2 cellular contexts compared by ENCODE assay signal in genomic region chr7:78395298-78396120, GRCh38.
TF ChIP-seq lines count a peak whose summit lies in the region.

No MANE protein-coding gene starts in this region.

TF ChIP-seq in GM23338, 12 proteins besides CTCF, POLR2A, EP300 and RAD21:
- TF ChIP-seq ZNF462 (CRISPR knock-in tag; IDR thresholded peaks at IDR 0.05) (peak; percentile 60; the same call in 1 of the 2 replicates), EZH2phosphoT487 (IDR thresholded peaks at IDR 0.05; ENCODE audit: unreplicated experiment) (no peak), ZNF331 (CRISPR knock-in tag; IDR thresholded peaks at IDR 0.05; ENCODE audit: low read depth) (no peak)
TF ChIP-seq in GM23338: peak in this region for 1.

TF ChIP-seq in SK-N-SH treated with all-trans-retinoic acid at 6 μM for 48 hours, 23 proteins besides CTCF, POLR2A, EP300 and RAD21 (continued from another document):
- TF ChIP-seq CREB5 (CRISPR knock-in tag; IDR thresholded peaks at IDR 0.05; ENCODE audit: low read depth) = peak; percentile 19; the same call in 1 of the 2 replicates
- no peak for TF ChIP-seq PATZ1 (CRISPR knock-in tag; IDR thresholded peaks at IDR 0.05; ENCODE audit: borderline replicate concordance)
- no peak for TF ChIP-seq GLIS3 (CRISPR knock-in tag; IDR thresholded peaks at IDR 0.05)
- TF ChIP-seq TOX (CRISPR knock-in tag; IDR thresholded peaks at IDR 0.05; ENCODE audit: borderline replicate concordance) = no peak
- TF ChIP-seq SNAI2 (CRISPR knock-in tag; IDR thresholded peaks at IDR 0.05) = no peak
- TF ChIP-seq PPARA (CRISPR knock-in tag; IDR thresholded peaks at IDR 0.05; ENCODE audit: borderline replicate concordance) = no peak
